ENCODE assay signal across 1 cellular context in the genomic region with DNA sequence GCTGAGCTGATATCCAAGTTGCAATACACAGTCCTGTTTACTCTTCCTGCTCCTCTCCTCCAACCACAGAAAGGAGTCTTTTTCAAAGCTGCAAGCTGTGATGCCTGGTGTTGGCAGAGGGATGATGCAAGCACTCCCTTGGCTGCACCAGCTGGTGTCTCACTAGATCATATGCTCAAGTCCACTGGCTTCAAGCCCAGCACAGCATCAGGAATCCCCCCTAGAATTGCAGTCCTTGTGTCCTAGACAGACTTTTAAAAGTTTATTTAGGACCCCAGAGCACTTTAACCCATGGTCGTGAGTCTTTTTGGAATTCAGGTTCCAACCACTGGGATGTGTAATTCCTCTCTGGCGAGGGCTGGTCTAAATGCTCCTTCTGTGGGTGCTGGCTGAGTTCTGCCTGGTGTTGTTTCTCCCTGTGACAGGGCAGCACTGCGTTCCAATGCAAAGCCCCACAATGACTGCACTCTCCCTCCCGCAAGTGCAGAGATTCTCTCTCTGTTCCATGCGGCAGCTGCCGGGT.
A peak's percentile ranks its signal among the peaks of the same experiment; 100 is the strongest.
TF ChIP-seq lines count a peak whose summit lies in the region.

No MANE protein-coding gene starts in this region.

TF ChIP-seq in HepG2, 621 proteins besides CTCF, POLR2A, EP300 and RAD21:
- TF ChIP-seq ATF3 (CRISPR knock-in tag; IDR thresholded peaks at IDR 0.05) (peak; percentile 73), FOSL2 (CRISPR knock-in tag; IDR thresholded peaks at IDR 0.05) (peak; percentile 16; the same call in 1 of the 2 replicates), TARDBP (CRISPR knock-in tag; IDR thresholded peaks at IDR 0.05) (no peak), ZC3H13 (CRISPR knock-in tag; IDR thresholded peaks at IDR 0.05) (0 out of 2 replicates have a peak, but pooled peaks have one; percentile 11), SMAD1 (CRISPR knock-in tag; IDR thresholded peaks at IDR 0.05; ENCODE audit: borderline replicate concordance, low read depth) (no peak), NRL (CRISPR knock-in tag; IDR thresholded peaks at IDR 0.05; ENCODE audit: borderline replicate concordance) (no peak), PHF20 (CRISPR knock-in tag; IDR thresholded peaks at IDR 0.05) (no peak), LBX2 (CRISPR knock-in tag; IDR thresholded peaks at IDR 0.05; ENCODE audit: borderline replicate concordance) (no peak), ZNF614 (CRISPR knock-in tag; IDR thresholded peaks at IDR 0.05; ENCODE audit: borderline replicate concordance) (no peak), ZNF644 (CRISPR knock-in tag; IDR thresholded peaks at IDR 0.05; ENCODE audit: low read depth) (peak; percentile 63), CHCHD3 (CRISPR knock-in tag; IDR thresholded peaks at IDR 0.05) (no peak), NAIF1 (CRISPR knock-in tag; IDR thresholded peaks at IDR 0.05; ENCODE audit: borderline replicate concordance) (no peak), ZNF781 (CRISPR knock-in tag; IDR thresholded peaks at IDR 0.05; ENCODE audit: borderline replicate concordance, not compliant biosample characterization) (no peak), NCOA5 (CRISPR knock-in tag; IDR thresholded peaks at IDR 0.05) (no peak), TCF7 (IDR thresholded peaks at IDR 0.05; ENCODE audit: low read depth) (no peak), ZNF101 (CRISPR knock-in tag; IDR thresholded peaks at IDR 0.05; ENCODE audit: borderline replicate concordance, low read depth) (no peak), FOXA3 (CRISPR knock-in tag; IDR thresholded peaks at IDR 0.05) (peak; percentile 57), GATAD1 (CRISPR knock-in tag; IDR thresholded peaks at IDR 0.05) (no peak), ZFP36L2 (CRISPR knock-in tag; IDR thresholded peaks at IDR 0.05) (no peak), CEBPG (CRISPR knock-in tag; IDR thresholded peaks at IDR 0.05) (peak; percentile 87), ZBTB46 (CRISPR knock-in tag; IDR thresholded peaks at IDR 0.05; ENCODE audit: borderline replicate concordance) (no peak), NR2F1 (CRISPR knock-in tag; IDR thresholded peaks at IDR 0.05) (no peak), CEBPB (IDR thresholded peaks at IDR 0.05; ENCODE audit: borderline replicate concordance, low read depth, low read length) (peak; percentile 53; the same call in 1 of the 2 replicates), ZNF501 (CRISPR knock-in tag; IDR thresholded peaks at IDR 0.05) (no peak), ZNF263 (CRISPR knock-in tag; IDR thresholded peaks at IDR 0.05) (no peak), GABPB1 (CRISPR knock-in tag; IDR thresholded peaks at IDR 0.05) (no peak), HNF4A (CRISPR knock-in tag; IDR thresholded peaks at IDR 0.05) (no peak), RBM22 (optimal IDR thresholded peaks at IDR 0.05; ENCODE audit: low read length) (peak; percentile 77), ZSCAN9 (CRISPR knock-in tag; IDR thresholded peaks at IDR 0.05; ENCODE audit: borderline replicate concordance) (no peak), SOX5 (CRISPR knock-in tag; IDR thresholded peaks at IDR 0.05; ENCODE audit: borderline replicate concordance) (no peak), RFX1 (IDR thresholded peaks at IDR 0.05) (no peak), NR2C2 (CRISPR knock-in tag; IDR thresholded peaks at IDR 0.05; ENCODE audit: borderline replicate concordance) (no peak), SETDB1 (CRISPR knock-in tag; IDR thresholded peaks at IDR 0.05; ENCODE audit: borderline replicate concordance) (no peak), ZNF253 (CRISPR knock-in tag; IDR thresholded peaks at IDR 0.05; ENCODE audit: borderline replicate concordance) (no peak), ZNF563 (CRISPR knock-in tag; IDR thresholded peaks at IDR 0.05) (peak; percentile 90; the same call in 1 of the 2 replicates), SPEN (CRISPR knock-in tag; IDR thresholded peaks at IDR 0.05; ENCODE audit: low read depth) (no peak), YEATS4 (CRISPR knock-in tag; IDR thresholded peaks at IDR 0.05; ENCODE audit: borderline replicate concordance) (no peak), MZF1 (CRISPR knock-in tag; IDR thresholded peaks at IDR 0.05; ENCODE audit: borderline replicate concordance) (no peak), FOXA1 (IDR thresholded peaks at IDR 0.05) (no peak), FOXA1 (CRISPR knock-in tag; IDR thresholded peaks at IDR 0.05) (peak; percentile 52; the same call in 1 of the 2 replicates), DMAP1 (CRISPR knock-in tag; IDR thresholded peaks at IDR 0.05) (no peak), ZNF12 (CRISPR knock-in tag; IDR thresholded peaks at IDR 0.05) (no peak), PRMT3 (CRISPR knock-in tag; IDR thresholded peaks at IDR 0.05; ENCODE audit: borderline replicate concordance, low read depth) (no peak), MTF2 (CRISPR knock-in tag; IDR thresholded peaks at IDR 0.05; ENCODE audit: borderline replicate concordance) (no peak), ATF4 (CRISPR knock-in tag; IDR thresholded peaks at IDR 0.05) (peak in 1 of 2 experiments; percentile 93; a peak in 2 of 4 replicates), ZNF674 (CRISPR knock-in tag; IDR thresholded peaks at IDR 0.05; ENCODE audit: low read depth) (no peak), KLF12 (CRISPR knock-in tag; IDR thresholded peaks at IDR 0.05; ENCODE audit: borderline replicate concordance) (no peak), HNF4G (IDR thresholded peaks at IDR 0.05; ENCODE audit: borderline replicate concordance, low read depth, low read length) (no peak), HNF4G (CRISPR knock-in tag; IDR thresholded peaks at IDR 0.05; ENCODE audit: borderline replicate concordance, low read depth) (no peak), MEF2D (CRISPR knock-in tag; IDR thresholded peaks at IDR 0.05) (no peak), POLR2G (IDR thresholded peaks at IDR 0.05; ENCODE audit: low read depth, low read length) (peak; percentile 44; the same call in 1 of the 2 replicates), RELA (CRISPR knock-in tag; IDR thresholded peaks at IDR 0.05) (no peak), HOXA7 (CRISPR knock-in tag; IDR thresholded peaks at IDR 0.05) (no peak)
- TF ChIP-seq, protein P1, sequence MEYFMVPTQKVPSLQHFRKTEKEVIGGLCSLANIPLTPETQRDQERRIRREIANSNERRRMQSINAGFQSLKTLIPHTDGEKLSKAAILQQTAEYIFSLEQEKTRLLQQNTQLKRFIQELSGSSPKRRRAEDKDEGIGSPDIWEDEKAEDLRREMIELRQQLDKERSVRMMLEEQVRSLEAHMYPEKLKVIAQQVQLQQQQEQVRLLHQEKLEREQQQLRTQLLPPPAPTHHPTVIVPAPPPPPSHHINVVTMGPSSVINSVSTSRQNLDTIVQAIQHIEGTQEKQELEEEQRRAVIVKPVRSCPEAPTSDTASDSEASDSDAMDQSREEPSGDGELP (IDR thresholded peaks at IDR 0.05; ENCODE audit: borderline replicate concordance, low read depth) = peak; percentile 60; the same call in 1 of the 2 replicates
- TF ChIP-seq, protein P2, sequence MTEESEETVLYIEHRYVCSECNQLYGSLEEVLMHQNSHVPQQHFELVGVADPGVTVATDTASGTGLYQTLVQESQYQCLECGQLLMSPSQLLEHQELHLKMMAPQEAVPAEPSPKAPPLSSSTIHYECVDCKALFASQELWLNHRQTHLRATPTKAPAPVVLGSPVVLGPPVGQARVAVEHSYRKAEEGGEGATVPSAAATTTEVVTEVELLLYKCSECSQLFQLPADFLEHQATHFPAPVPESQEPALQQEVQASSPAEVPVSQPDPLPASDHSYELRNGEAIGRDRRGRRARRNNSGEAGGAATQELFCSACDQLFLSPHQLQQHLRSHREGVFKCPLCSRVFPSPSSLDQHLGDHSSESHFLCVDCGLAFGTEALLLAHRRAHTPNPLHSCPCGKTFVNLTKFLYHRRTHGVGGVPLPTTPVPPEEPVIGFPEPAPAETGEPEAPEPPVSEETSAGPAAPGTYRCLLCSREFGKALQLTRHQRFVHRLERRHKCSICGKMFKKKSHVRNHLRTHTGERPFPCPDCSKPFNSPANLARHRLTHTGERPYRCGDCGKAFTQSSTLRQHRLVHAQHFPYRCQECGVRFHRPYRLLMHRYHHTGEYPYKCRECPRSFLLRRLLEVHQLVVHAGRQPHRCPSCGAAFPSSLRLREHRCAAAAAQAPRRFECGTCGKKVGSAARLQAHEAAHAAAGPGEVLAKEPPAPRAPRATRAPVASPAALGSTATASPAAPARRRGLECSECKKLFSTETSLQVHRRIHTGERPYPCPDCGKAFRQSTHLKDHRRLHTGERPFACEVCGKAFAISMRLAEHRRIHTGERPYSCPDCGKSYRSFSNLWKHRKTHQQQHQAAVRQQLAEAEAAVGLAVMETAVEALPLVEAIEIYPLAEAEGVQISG (CRISPR knock-in tag; IDR thresholded peaks at IDR 0.05) = no peak
- TF ChIP-seq, protein P3, sequence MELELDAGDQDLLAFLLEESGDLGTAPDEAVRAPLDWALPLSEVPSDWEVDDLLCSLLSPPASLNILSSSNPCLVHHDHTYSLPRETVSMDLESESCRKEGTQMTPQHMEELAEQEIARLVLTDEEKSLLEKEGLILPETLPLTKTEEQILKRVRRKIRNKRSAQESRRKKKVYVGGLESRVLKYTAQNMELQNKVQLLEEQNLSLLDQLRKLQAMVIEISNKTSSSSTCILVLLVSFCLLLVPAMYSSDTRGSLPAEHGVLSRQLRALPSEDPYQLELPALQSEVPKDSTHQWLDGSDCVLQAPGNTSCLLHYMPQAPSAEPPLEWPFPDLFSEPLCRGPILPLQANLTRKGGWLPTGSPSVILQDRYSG (CRISPR knock-in tag; IDR thresholded peaks at IDR 0.05) = no peak
- TF ChIP-seq, protein P4, sequence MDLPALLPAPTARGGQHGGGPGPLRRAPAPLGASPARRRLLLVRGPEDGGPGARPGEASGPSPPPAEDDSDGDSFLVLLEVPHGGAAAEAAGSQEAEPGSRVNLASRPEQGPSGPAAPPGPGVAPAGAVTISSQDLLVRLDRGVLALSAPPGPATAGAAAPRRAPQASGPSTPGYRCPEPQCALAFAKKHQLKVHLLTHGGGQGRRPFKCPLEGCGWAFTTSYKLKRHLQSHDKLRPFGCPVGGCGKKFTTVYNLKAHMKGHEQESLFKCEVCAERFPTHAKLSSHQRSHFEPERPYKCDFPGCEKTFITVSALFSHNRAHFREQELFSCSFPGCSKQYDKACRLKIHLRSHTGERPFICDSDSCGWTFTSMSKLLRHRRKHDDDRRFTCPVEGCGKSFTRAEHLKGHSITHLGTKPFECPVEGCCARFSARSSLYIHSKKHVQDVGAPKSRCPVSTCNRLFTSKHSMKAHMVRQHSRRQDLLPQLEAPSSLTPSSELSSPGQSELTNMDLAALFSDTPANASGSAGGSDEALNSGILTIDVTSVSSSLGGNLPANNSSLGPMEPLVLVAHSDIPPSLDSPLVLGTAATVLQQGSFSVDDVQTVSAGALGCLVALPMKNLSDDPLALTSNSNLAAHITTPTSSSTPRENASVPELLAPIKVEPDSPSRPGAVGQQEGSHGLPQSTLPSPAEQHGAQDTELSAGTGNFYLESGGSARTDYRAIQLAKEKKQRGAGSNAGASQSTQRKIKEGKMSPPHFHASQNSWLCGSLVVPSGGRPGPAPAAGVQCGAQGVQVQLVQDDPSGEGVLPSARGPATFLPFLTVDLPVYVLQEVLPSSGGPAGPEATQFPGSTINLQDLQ (CRISPR knock-in tag; IDR thresholded peaks at IDR 0.05) = no peak
- TF ChIP-seq, protein P5, sequence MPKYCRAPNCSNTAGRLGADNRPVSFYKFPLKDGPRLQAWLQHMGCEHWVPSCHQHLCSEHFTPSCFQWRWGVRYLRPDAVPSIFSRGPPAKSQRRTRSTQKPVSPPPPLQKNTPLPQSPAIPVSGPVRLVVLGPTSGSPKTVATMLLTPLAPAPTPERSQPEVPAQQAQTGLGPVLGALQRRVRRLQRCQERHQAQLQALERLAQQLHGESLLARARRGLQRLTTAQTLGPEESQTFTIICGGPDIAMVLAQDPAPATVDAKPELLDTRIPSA (CRISPR knock-in tag; IDR thresholded peaks at IDR 0.05; ENCODE audit: borderline replicate concordance) = no peak
